ENCODE assay signal across 8 cellular contexts in genomic region chr10:3805791-3806381, GRCh38. TPM values are rescaled to one million over a fixed set of nuclear protein-coding genes. Genes with fewer than 3 reads are reported as not detected.
DNase-seq lines count a peak whose midpoint lies in the region; ATAC-seq and TF ChIP-seq lines count a peak whose summit lies in the region.

No MANE protein-coding gene starts in this region.

- no peak for TF ChIP-seq POLR2A in gastrocnemius medialis (IDR thresholded peaks at IDR 0.05)

- peak overlapping the region; percentile 5 to 23 (median 12) for H3K4me3 ChIP-seq in gastrocnemius medialis
- no peak overlapping the region for H3K4me3 ChIP-seq in H7 (ENCODE audit: insufficient read depth, low read depth, low read length)

- no peaks in the 10 kb centered on the region for H3K9me3 ChIP-seq in gastrocnemius medialis

- TF ChIP-seq CTCF in GM10248 (IDR thresholded peaks at IDR 0.05; ENCODE audit: control extremely low read depth, extremely low read depth, low read depth, missing control alignments), result no peak
- TF ChIP-seq CTCF in gastrocnemius medialis (IDR thresholded peaks at IDR 0.05 in 4 of 5, conservative IDR thresholded peaks at IDR 0.05 in 1 of 5), result no peak

- intact Hi-C loops in gastrocnemius medialis (cut with DNase I; ENCODE audit: low total_unique reads), result loop anchor here (5.0 to 10.0 kb wide), 2 partner anchors 701 to 871 kb away; no protein-coding TSS in a partner anchor

- ATAC-seq in HG02678 (IDR thresholded peaks at IDR 0.05; ENCODE audit: unreplicated experiment), result peak; percentile 63
- peak in 1 of 2 donors; percentile 7 for ATAC-seq in gastrocnemius medialis

- DNase-seq in GM10248 (ENCODE audit: extremely low spot score) (peak; percentile 45), NCI-H748 (lab: John Stamatoyannopoulos, UW; ENCODE audit: unreplicated experiment) (peak; percentile 93), fibroblast of gingiva (ENCODE audit: low read depth) (peak; percentile 89), gastrocnemius medialis (peak in 1 of 2 donors; percentile 66), occipital lobe (lab: John Stamatoyannopoulos, UW) (no peak), H7 (no peak)
- DNase-seq in activated CD8-positive, alpha-beta memory T cell treated with anti-CD3 and anti-CD28 coated beads, Interleukin-2, amount 50 U/mL, for 48 hours, result peak; percentile 73

- H3K27ac ChIP-seq in gastrocnemius medialis, result peak overlapping the region; percentile 85 to 96 (median 90)

- CTCF ChIA-PET in GM10248 (lab: Yijun Ruan, JAX), result interaction anchor here (1.0 to 2.8 kb wide), 2 partner anchors 46 to 77 kb away, joined by 3 to 11 read pairs; no protein-coding TSS in a partner anchor

- in situ Hi-C loops in gastrocnemius medialis (cut with MboI; ENCODE audit: low sequenced_read_pairs in 4 of 4), result loop anchor here in 3 of 4 donors (5.0 to 25.0 kb wide), 3 partner anchors 856 to 869 kb away; no protein-coding TSS in a partner anchor

- peaks cover 72 to 78% of the 10 kb centered on the region in 2 donors for H3K4me1 ChIP-seq in gastrocnemius medialis

- POLR2A ChIA-PET in GM10248 (lab: Yijun Ruan, JAX), result interaction anchor here (0.8 to 3.1 kb wide), 6 partner anchors 21 to 46 kb away, joined by 3 to 25 read pairs (median 8); partner anchors contain the start of gene KLF6

- H3K27me3 ChIP-seq in gastrocnemius medialis (no peaks in the 10 kb centered on the region), H7 (ENCODE audit: control insufficient read depth, insufficient read depth, low read length) (no peaks in the 10 kb centered on the region)

- H3K36me3 ChIP-seq in gastrocnemius medialis (no peaks in the 10 kb centered on the region), H7 (replicated peaks; ENCODE audit: control insufficient read depth, insufficient read depth, low read length) (no peaks in the 10 kb centered on the region)

RNA-seq across cellular contexts. Expression of gene KLF6, which starts 20.9 kb away (rescaled TPM):
- 10 to 100 TPM; 23.3 to 84.7 (median 49.8) TPM for total RNA-seq in gastrocnemius medialis
- 91.9 TPM for total RNA-seq in occipital lobe
- total RNA-seq in H7 (2014; rRNA removed; shearing (Covaris generic)), result 7.6 and 9.8 TPM in 2 replicates

Comparison
In these comparisons a context has a peak if more than half of its experiments do, and no peak if none do; other contexts are left out.
1. DNase-seq: peak in GM10248 (single experiment), NCI-H748 (single experiment), activated CD8-positive, alpha-beta memory T cell treated with anti-CD3 and anti-CD28 coated beads, Interleukin-2, amount 50 U/mL, for 48 hours (single experiment) and fibroblast of gingiva (single experiment); none in occipital lobe (single experiment) and H7 (single experiment).